Comparison of ENCODE assay signal across 1 cellular context in genomic region chr19:17075035-17075859, GRCh38.
TF ChIP-seq lines count a peak whose summit lies in the region.

Gene HAUS8 (minus strand): TSS chr19:17075452. CDS start chr19:17075422, 30 bp downstream.
Gene MYO9B (plus strand): TSS chr19:17075777. CDS start chr19:17101718, 25,941 bp downstream.

TF ChIP-seq in K562, 482 proteins besides CTCF, POLR2A, EP300 and RAD21 (continued from another document and continues in another):
- TF ChIP-seq E4F1 (CRISPR knock-in tag; IDR thresholded peaks at IDR 0.05; ENCODE audit: borderline replicate concordance) (no peak), MCM2 (IDR thresholded peaks at IDR 0.05; ENCODE audit: low read depth) (no peak), OTX1 (CRISPR knock-in tag; IDR thresholded peaks at IDR 0.05) (peak; percentile 12; the same call in 1 of the 2 replicates), HDAC1 (IDR thresholded peaks at IDR 0.05) (peak in 1 of 2 experiments; percentile 96; a peak in 2 of 4 replicates), HNRNPL (IDR thresholded peaks at IDR 0.05; ENCODE audit: low read depth, low read length) (no peak), HDAC3 (IDR thresholded peaks at IDR 0.05; ENCODE audit: borderline replicate concordance, partially characterized antibody) (no peak), ZNF512 (tag; IDR thresholded peaks at IDR 0.05) (no peak), RBM17 (IDR thresholded peaks at IDR 0.05; ENCODE audit: borderline replicate concordance, low read depth, low read length) (no peak), ZNF146 (CRISPR knock-in tag; IDR thresholded peaks at IDR 0.05; ENCODE audit: unreplicated experiment) (no peak), NR4A1 (CRISPR knock-in tag; IDR thresholded peaks at IDR 0.05) (no peak), NR4A1 (tag; IDR thresholded peaks at IDR 0.05) (no peak), THAP12 (CRISPR knock-in tag; IDR thresholded peaks at IDR 0.05) (peak; percentile 49; the same call in 1 of the 2 replicates), ZNF77 (CRISPR knock-in tag; IDR thresholded peaks at IDR 0.05) (no peak), PURB (CRISPR knock-in tag; IDR thresholded peaks at IDR 0.05; ENCODE audit: low read depth) (no peak), ZNF212 (CRISPR knock-in tag; IDR thresholded peaks at IDR 0.05) (no peak), RBM15 (IDR thresholded peaks at IDR 0.05; ENCODE audit: insufficient read depth, low read length) (no peak), VEZF1 (CRISPR knock-in tag; IDR thresholded peaks at IDR 0.05) (peak; percentile 89), PPARD (CRISPR knock-in tag; IDR thresholded peaks at IDR 0.05) (no peak), JUNB (CRISPR knock-in tag; conservative IDR thresholded peaks at IDR 0.05) (no peak), MEIS2 (IDR thresholded peaks at IDR 0.05; ENCODE audit: partially characterized antibody) (peak; percentile 82), ARID4B (CRISPR knock-in tag; IDR thresholded peaks at IDR 0.05) (peak; percentile 88; the same call in 1 of the 2 replicates), ZNF263 (CRISPR knock-in tag; IDR thresholded peaks at IDR 0.05; ENCODE audit: borderline replicate concordance) (peak; percentile 48; the same call in 1 of the 2 replicates), FOXJ2 (tag; IDR thresholded peaks at IDR 0.05) (no peak), SAFB2 (IDR thresholded peaks at IDR 0.05; ENCODE audit: borderline replicate concordance, low read depth, low read length, severe bottlenecking) (no peak), KLF10 (CRISPR knock-in tag; IDR thresholded peaks at IDR 0.05) (no peak), MYC (IDR thresholded peaks at IDR 0.05; ENCODE audit: low read depth, low read length) (peak; percentile 73), MYC (CRISPR knock-in tag; IDR thresholded peaks at IDR 0.05; ENCODE audit: borderline replicate concordance, low read depth) (no peak; the same call in 1 of the 2 replicates), SUPT5H (IDR thresholded peaks at IDR 0.05) (peak; percentile 97), ZNF134 (CRISPR knock-in tag; conservative IDR thresholded peaks at IDR 0.05) (no peak), ARNT (IDR thresholded peaks at IDR 0.05) (no peak), ELF1 (tag; IDR thresholded peaks at IDR 0.05) (peak; percentile 98), ZBTB43 (CRISPR knock-in tag; IDR thresholded peaks at IDR 0.05) (no peak), ZBTB49 (CRISPR knock-in tag; IDR thresholded peaks at IDR 0.05; ENCODE audit: borderline replicate concordance) (no peak), ZNF140 (CRISPR knock-in tag; IDR thresholded peaks at IDR 0.05) (no peak), SMARCA5 (IDR thresholded peaks at IDR 0.05) (no peak), RBM14 (IDR thresholded peaks at IDR 0.05; ENCODE audit: borderline replicate concordance, insufficient read depth, low read depth, low read length) (no peak), CCAR2 (IDR thresholded peaks at IDR 0.05; ENCODE audit: low read depth, low read length) (no peak), DNMT1 (IDR thresholded peaks at IDR 0.05) (0 out of 2 replicates have a peak, but pooled peaks have one; percentile 40), SIX5 (IDR thresholded peaks at IDR 0.05; ENCODE audit: borderline replicate concordance in 1 of 2, insufficient read depth in 1 of 2, low read depth in 1 of 2, low read length in 2 of 2) (peak; percentile 42 to 61; a peak in 2 of 4 replicates), THRB (CRISPR knock-in tag; conservative IDR thresholded peaks at IDR 0.05) (no peak; the same call in 1 of the 2 replicates), DACH1 (IDR thresholded peaks at IDR 0.05; ENCODE audit: partially characterized antibody) (no peak), PTBP1 (IDR thresholded peaks at IDR 0.05; ENCODE audit: low read depth, low read length) (no peak), ZNF785 (CRISPR knock-in tag; IDR thresholded peaks at IDR 0.05) (no peak), LEF1 (IDR thresholded peaks at IDR 0.05) (no peak)
